ENCODE assay signal across 19 cellular contexts in the genomic region with DNA sequence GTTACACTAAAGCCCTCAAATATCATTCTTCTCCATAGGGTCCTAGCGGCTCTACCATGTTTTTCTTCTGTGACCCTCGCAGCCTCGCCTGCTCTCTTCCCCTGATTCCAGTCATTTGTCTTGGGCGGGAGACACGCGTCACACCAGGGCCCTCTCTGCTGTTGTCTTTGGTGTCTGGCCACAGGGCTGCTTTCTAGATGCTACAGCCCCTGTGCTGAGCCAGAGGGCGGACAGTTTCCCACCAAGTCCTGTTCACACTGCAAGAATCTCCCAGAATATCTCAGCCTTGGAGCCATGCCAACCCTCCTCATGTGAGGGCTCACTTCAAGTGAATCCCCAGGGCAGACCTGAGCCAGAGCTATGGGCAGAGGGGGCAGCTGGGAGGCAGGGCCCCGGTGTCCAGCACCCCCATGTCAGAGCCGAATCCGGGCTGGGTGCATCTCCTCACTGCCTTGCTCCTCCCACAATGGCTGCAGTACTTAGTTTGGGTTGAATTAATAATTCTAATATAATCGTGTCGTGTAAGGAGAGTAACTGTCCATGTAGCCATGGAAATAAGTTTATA. TPM values are rescaled to one million over a fixed set of nuclear protein-coding genes. Genes with fewer than 3 reads are reported as not detected.
"Had no signal": no experiment of that assay in that cellular context is flagged by ENCODE, and none has a peak within 500 bp of the region (broad histone marks: within the 10 kb centered on the region; RNA-seq: fewer than 3 reads in every experiment).

No MANE protein-coding gene starts in this region.

- H3K36me3 Mint-ChIP-seq: brain, T-cell had no signal

- H3K4me1 Mint-ChIP-seq: activated CD4-positive, alpha-beta memory T cell treated with anti-CD3 and anti-CD28 coated beads, Interleukin-2, amount 10 ng/mL, durations not matched to agents 7 days and 5 days; central memory CD8-positive, alpha-beta T cell had no signal

- ATAC-seq: activated CD4-positive, CD25-positive, alpha-beta regulatory T cell treated with anti-CD3 and anti-CD28 coated beads, Interleukin-2, amount 50 U/mL, for 24 hours; naive thymus-derived CD4-positive, alpha-beta T cell; stimulated activated naive CD8-positive, alpha-beta T cell treated with anti-CD3 and anti-CD28 coated beads, Interleukin-15, Interleukin-2, amounts not matched to agents 100 U/mL and 50 U/mL, for 24 hours; T-cell; upper lobe of right lung had no signal

- DNase-seq: activated CD4-positive, alpha-beta memory T cell treated with anti-CD3 and anti-CD28 coated beads, Interleukin-2, amount 10 ng/mL, durations not matched to agents 7 days and 5 days; activated CD4-positive, alpha-beta T cell treated with anti-CD3 and anti-CD28 coated beads, Interleukin-2, amount 10 ng/mL, durations not matched to agents 24 days and 14 days; activated gamma-delta T cell; activated naive CD4-positive, alpha-beta T cell treated with anti-CD3 and anti-CD28 coated beads, Interleukin-2, amount 50 U/mL, for 16 hours; anterior cingulate cortex; naive thymus-derived CD4-positive, alpha-beta T cell; stimulated activated CD4-positive, alpha-beta T cell treated with anti-CD3 and anti-CD28 coated beads, Interleukin-4, amount 100 ng/mL, for 4 hours; stimulated activated naive CD8-positive, alpha-beta T cell treated with anti-CD3 and anti-CD28 coated beads, Interleukin-15, Interleukin-2, amounts not matched to agents 100 U/mL and 50 U/mL, for 24 hours; T-cell; upper lobe of right lung had no signal

- H3K4me3 Mint-ChIP-seq: activated CD4-positive, alpha-beta memory T cell treated with anti-CD3 and anti-CD28 coated beads, Interleukin-2, amount 10 ng/mL, durations not matched to agents 7 days and 5 days; activated CD4-positive, alpha-beta T cell treated with anti-CD3 and anti-CD28 coated beads, Interleukin-2, amount 10 ng/mL, durations not matched to agents 24 days and 14 days; activated T-helper 1 cell treated with anti-CD3 and anti-CD28 coated beads, Interleukin-12 subunit alpha, Interleukin-12 subunit beta, Interleukin-2, Interleukin-4 antibody, amounts not matched to agents 30 ng/mL and 10 ng/mL and 1 ng/mL, durations not matched to agents 14 hours and 24 hours and 36 hours; brain; central memory CD8-positive, alpha-beta T cell; naive thymus-derived CD4-positive, alpha-beta T cell; T-cell; T-helper 2 cell treated with Interferon-gamma antibody and Interleukin-4, amounts not matched to agents 5 μg/mL and 100 μg/mL, for 36 hours had no signal

- H3K27ac Mint-ChIP-seq: activated CD4-positive, alpha-beta memory T cell treated with anti-CD3 and anti-CD28 coated beads, Interleukin-2, amount 10 ng/mL, durations not matched to agents 7 days and 5 days; activated CD4-positive, alpha-beta T cell treated with anti-CD3 and anti-CD28 coated beads, Interleukin-2, amount 10 ng/mL, durations not matched to agents 24 days and 14 days; activated T-helper 1 cell treated with anti-CD3 and anti-CD28 coated beads, Interleukin-12 subunit alpha, Interleukin-12 subunit beta, Interleukin-2, Interleukin-4 antibody, amounts not matched to agents 30 ng/mL and 10 ng/mL and 1 ng/mL, durations not matched to agents 14 hours and 24 hours and 36 hours; T-cell; T-helper 2 cell treated with Interferon-gamma antibody and Interleukin-4, amounts not matched to agents 5 μg/mL and 100 μg/mL, for 36 hours had no signal

- H3K9me3 Mint-ChIP-seq: activated CD4-positive, alpha-beta memory T cell treated with anti-CD3 and anti-CD28 coated beads, Interleukin-2, amount 10 ng/mL, durations not matched to agents 7 days and 5 days; activated CD4-positive, alpha-beta T cell treated with anti-CD3 and anti-CD28 coated beads, Interleukin-2, amount 10 ng/mL, durations not matched to agents 24 days and 14 days; activated T-helper 1 cell treated with anti-CD3 and anti-CD28 coated beads, Interleukin-12 subunit alpha, Interleukin-12 subunit beta, Interleukin-2, Interleukin-4 antibody, amounts not matched to agents 30 ng/mL and 10 ng/mL and 1 ng/mL, durations not matched to agents 14 hours and 24 hours and 36 hours; central memory CD8-positive, alpha-beta T cell; T-cell; T-helper 2 cell treated with Interferon-gamma antibody and Interleukin-4, amounts not matched to agents 5 μg/mL and 100 μg/mL, for 36 hours had no signal

RNA-seq across cellular contexts. Expression of a gene that starts 42.1 kb away (rescaled TPM):
- total RNA-seq: activated CD4-positive, alpha-beta memory T cell treated with anti-CD3 and anti-CD28 coated beads, Interleukin-2, amount 10 ng/mL, durations not matched to agents 7 days and 5 days; activated CD4-positive, alpha-beta T cell treated with anti-CD3 and anti-CD28 coated beads, Interleukin-2, amount 10 ng/mL, durations not matched to agents 24 days and 14 days; activated T-helper 1 cell treated with anti-CD3 and anti-CD28 coated beads, Interleukin-12 subunit alpha, Interleukin-12 subunit beta, Interleukin-2, Interleukin-4 antibody, amounts not matched to agents 30 ng/mL and 10 ng/mL and 1 ng/mL, durations not matched to agents 14 hours and 24 hours and 36 hours; lung; naive thymus-derived CD4-positive, alpha-beta T cell; osteocyte; subcutaneous adipose tissue; T-cell; thyroid gland; upper lobe of right lung had no signal
